16 cellular contexts compared by ENCODE assay signal in the genomic region with DNA sequence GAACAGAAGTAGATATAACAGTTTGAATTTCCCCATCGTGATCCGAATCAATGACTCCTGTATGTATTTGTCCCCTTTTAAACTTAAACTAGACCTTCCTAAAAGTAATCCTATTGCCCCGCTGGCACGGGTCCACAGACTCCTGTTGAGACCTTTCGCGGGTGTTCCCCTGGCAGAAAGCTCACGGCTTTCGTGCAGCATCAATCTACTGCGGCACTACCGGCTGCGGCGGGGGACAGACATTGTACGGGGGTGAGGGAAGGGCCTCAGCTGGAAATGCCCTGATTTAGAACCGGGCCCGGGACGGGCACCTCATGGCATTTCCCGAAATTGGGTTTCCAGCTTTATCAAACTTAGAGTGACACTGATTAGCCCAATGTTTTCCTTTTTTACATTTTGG. TPM values are rescaled to one million over a fixed set of nuclear protein-coding genes. Genes with fewer than 3 reads are reported as not detected.
"Had no signal": no experiment of that assay in that cellular context is flagged by ENCODE, and none has a peak within 500 bp of the region (broad histone marks: within the 10 kb centered on the region; RNA-seq: fewer than 3 reads in every experiment).

No MANE protein-coding gene starts in this region.

- H3K4me1 ChIP-seq: ascending aorta, sigmoid colon, tibial artery, uterus had no signal

- H3K4me3 ChIP-seq: ascending aorta, dorsolateral prefrontal cortex, sigmoid colon, tibial artery, uterus had no signal

- H3K27me3 ChIP-seq: ascending aorta, dorsolateral prefrontal cortex, sigmoid colon, uterus had no signal

- DNase-seq: activated CD4-positive, CD25-positive, alpha-beta regulatory T cell treated with anti-CD3 and anti-CD28 coated beads, Interleukin-2, amount 50 U/mL, for 72 hours; activated naive CD8-positive, alpha-beta T cell treated with anti-CD3 and anti-CD28 coated beads, Interleukin-2, amount 50 U/mL, for 24 hours; dorsolateral prefrontal cortex; left cardiac atrium; sigmoid colon; stimulated activated CD4-positive, alpha-beta T cell treated with anti-CD3 and anti-CD28 coated beads, Interleukin-4, amount 100 ng/mL, for 1 hour; tibial artery; uterus had no signal

- H3K27ac Mint-ChIP-seq: activated naive CD8-positive, alpha-beta T cell treated with anti-CD3 and anti-CD28 coated beads, Interleukin-2, amount 50 U/mL, for 24 hours; nephron had no signal

- H3K9me3 Mint-ChIP-seq: nephron had no signal

- ATAC-seq: activated naive CD8-positive, alpha-beta T cell treated with anti-CD3 and anti-CD28 coated beads, Interleukin-2, amount 50 U/mL, for 24 hours; esophagus mucosa; left cardiac atrium had no signal

- H3K4me3 Mint-ChIP-seq: activated naive CD8-positive, alpha-beta T cell treated with anti-CD3 and anti-CD28 coated beads, Interleukin-2, amount 50 U/mL, for 24 hours; nephron had no signal

- H3K36me3 ChIP-seq: ascending aorta, sigmoid colon, tibial artery, uterus had no signal

- H3K27ac ChIP-seq: ascending aorta, dorsolateral prefrontal cortex, sigmoid colon, tibial artery, uterus had no signal

- H3K4me1 Mint-ChIP-seq: nephron had no signal

- H3K27me3 Mint-ChIP-seq: activated naive CD8-positive, alpha-beta T cell treated with anti-CD3 and anti-CD28 coated beads, Interleukin-2, amount 50 U/mL, for 24 hours had no signal

- H3K9me3 ChIP-seq: ascending aorta, sigmoid colon, tibial artery, uterus had no signal

RNA-seq across cellular contexts. Expression of gene ZSCAN10, which starts 19.1 kb away (rescaled TPM):
- total RNA-seq: activated CD8-positive, alpha-beta memory T cell treated with anti-CD3 and anti-CD28 coated beads for 36 hours; ascending aorta; esophagus mucosa; glomerular endothelial cell; left cardiac atrium; lung microvascular endothelial cell; osteocyte; pulmonary artery endothelial cell; sigmoid colon; uterus had no signal
- polyA plus RNA-seq: sigmoid colon had no signal

RNA-seq across cellular contexts. Expression of gene BICDL2, which starts 43.3 kb away (rescaled TPM):
- total RNA-seq: ascending aorta, glomerular endothelial cell, left cardiac atrium, lung microvascular endothelial cell, osteocyte, pulmonary artery endothelial cell had no signal
